In the genomic region with DNA sequence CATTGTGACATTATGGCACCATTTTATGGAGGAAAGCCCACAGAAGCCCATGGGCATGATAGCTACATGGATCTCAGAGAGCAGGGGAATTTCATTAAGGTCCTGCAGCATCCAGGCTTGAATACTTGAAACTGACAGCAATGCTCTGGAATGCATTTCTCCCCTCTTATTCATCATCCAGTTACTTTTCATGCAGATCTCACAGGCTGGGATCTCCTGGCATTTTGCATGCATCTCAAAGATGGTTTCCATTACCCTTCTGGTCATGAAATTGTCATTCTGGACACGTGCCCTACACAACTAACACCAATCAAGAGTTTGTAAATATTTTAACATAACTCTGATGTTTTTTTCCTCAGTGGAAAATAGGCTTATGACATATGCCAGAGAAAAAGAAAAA, we compare ENCODE assay signal across 14 cellular contexts. TPM values are rescaled to one million over a fixed set of nuclear protein-coding genes. Genes with fewer than 3 reads are reported as not detected.
DNase-seq lines count a peak whose midpoint lies in the region; ATAC-seq and TF ChIP-seq lines count a peak whose summit lies in the region.
"Had no signal": no experiment of that assay in that cellular context is flagged by ENCODE, and none has a peak within 500 bp of the region (broad histone marks: within the 10 kb centered on the region; RNA-seq: fewer than 3 reads in every experiment).

No MANE protein-coding gene starts in this region.

- H4K20me1 ChIP-seq in fibroblast of lung (ENCODE audit: control insufficient read depth, extremely low read depth, insufficient read depth, low read length): no peaks in the 10 kb centered on the region

- intact Hi-C loops in posterior vena cava (cut with DNase I): no loop called here

- H3K36me3 ChIP-seq in NT2/D1 (ENCODE audit: insufficient read depth, insufficient read length, low read length): no peaks in the 10 kb centered on the region
- no peaks in the 10 kb centered on the region for H3K36me3 ChIP-seq in fibroblast of lung (ENCODE audit: control insufficient read depth, insufficient read depth, low read length)

- no peak for TF ChIP-seq CTCF in fibroblast of lung (conservative IDR thresholded peaks at IDR 0.05 in 1 of 2, IDR thresholded peaks at IDR 0.05 in 1 of 2; ENCODE audit: low read depth in 1 of 2, low read length in 2 of 2)

- H3K27ac ChIP-seq in fibroblast of lung (ENCODE audit: insufficient read depth, low read length): peak overlapping the region; percentile 11
- H3K27ac ChIP-seq: dorsolateral prefrontal cortex had no signal

- H3K27me3 ChIP-seq in NT2/D1 (ENCODE audit: insufficient read depth, insufficient read length) (no peaks in the 10 kb centered on the region), fibroblast of lung (ENCODE audit: control insufficient read depth, insufficient read depth, low read length) (no peaks in the 10 kb centered on the region)

- peak overlapping the region; percentile 11 for H3K4me2 ChIP-seq in fibroblast of lung (ENCODE audit: extremely low read depth, insufficient read depth, low read length)

- no peak overlapping the region for H3K9ac ChIP-seq in NT2/D1 (ENCODE audit: insufficient read length, low read depth)
- H3K9ac ChIP-seq in fibroblast of lung (ENCODE audit: insufficient read depth, low read length): no peak overlapping the region

- ATAC-seq in GM21528 (IDR thresholded peaks at IDR 0.05; ENCODE audit: low FRiP score, unreplicated experiment): no peak
- ATAC-seq: GM12878 had no signal

- no peaks in the 10 kb centered on the region for H3K9me3 ChIP-seq in NT2/D1 (ENCODE audit: insufficient read depth, low read length)
- H3K9me3 ChIP-seq in fibroblast of lung (ENCODE audit: control insufficient read depth, insufficient read depth, low read depth, low read length): no peaks in the 10 kb centered on the region

- H3K4me3 ChIP-seq in NT2/D1 (ENCODE audit: insufficient read length, low read depth) (no peak overlapping the region), fibroblast of lung (replicated peaks in 1 of 4; ENCODE audit: control extremely low read depth in 1 of 4, insufficient read depth in 1 of 4, low read depth in 3 of 4, low read length in 4 of 4) (no peak overlapping the region)
- H3K4me3 ChIP-seq: dorsolateral prefrontal cortex, GM12878 had no signal

- H3K4me1 ChIP-seq in NT2/D1 (ENCODE audit: insufficient read depth, insufficient read length) (no peaks in the 10 kb centered on the region), fibroblast of lung (ENCODE audit: control insufficient read depth, extremely low read depth, insufficient read depth, low read length) (peaks cover 19% of the 10 kb centered on the region)

- no peak overlapping the region for H2AFZ ChIP-seq in fibroblast of lung (ENCODE audit: low read length)

- H3K79me2 ChIP-seq in fibroblast of lung (ENCODE audit: control insufficient read depth, insufficient read depth, low read length): peaks cover 64% of the 10 kb centered on the region

- DNase-seq in EL (peak; percentile 95), NT2/D1 (ENCODE audit: low read depth, low spot score) (peak; percentile 22), fibroblast of lung (ENCODE audit: low read depth in 2 of 2) (peak; percentile 43 to 95), myocyte (ENCODE audit: low read depth) (peak; percentile 53), NCI-H748 (lab: John Stamatoyannopoulos, UW; ENCODE audit: unreplicated experiment) (no peak), cerebellum (ENCODE audit: low spot score) (no peak), posterior vena cava (ENCODE audit: low spot score) (no peak)
- DNase-seq: activated CD4-positive, alpha-beta memory T cell treated with anti-CD3 and anti-CD28 coated beads, Interleukin-2, amount 10 ng/mL, durations not matched to agents 7 days and 5 days; DMS79 treated with DMSO at 0.1 percent for 48 hours; dorsolateral prefrontal cortex; NCI-H2171 treated with DMSO at 0.1 percent for 48 hours had no signal

RNA-seq across cellular contexts. Expression of gene VGLL3, which starts 32.4 kb away (rescaled TPM):
- 41.1 and 53.7 TPM in 2 replicates for total RNA-seq in fibroblast of lung
- 41.8 and 222 TPM in 2 replicates for polyA plus RNA-seq in fibroblast of lung
- polyA plus RNA-seq in fibroblast of lung (2012): 20.8 and 139 TPM in 2 replicates
- polyA minus RNA-seq in fibroblast of lung (ENCODE audit: low replicate concordance): 434 and 1,829 TPM in 2 replicates
- total RNA-seq in myocyte: 63.1 and 69.8 TPM in 2 replicates
- 44.8 TPM for polyA plus RNA-seq in myocyte (2012)
- 2.5 TPM for total RNA-seq in cerebellum
- 100 to 1,000 TPM in 1 of 2 donors, 10 to 100 TPM in 1; 87.2 to 151 TPM for total RNA-seq in posterior vena cava
- total RNA-seq: activated CD4-positive, alpha-beta memory T cell treated with anti-CD3 and anti-CD28 coated beads, Interleukin-2, amount 10 ng/mL, durations not matched to agents 7 days and 5 days; activated T-helper 1 cell treated with anti-CD3 and anti-CD28 coated beads, Interleukin-12 subunit alpha, Interleukin-12 subunit beta, Interleukin-2, Interleukin-4 antibody, amounts not matched to agents 30 ng/mL and 10 ng/mL and 1 ng/mL, durations not matched to agents 14 hours and 24 hours and 36 hours had no signal
- polyA plus RNA-seq: GM12878 had no signal

Comparison
In these comparisons a context has a peak if more than half of its experiments do, and no peak if none do; other contexts are left out.
1. DNase-seq: peak in EL (single experiment), NT2/D1 (single experiment), fibroblast of lung (2 of 2) and myocyte (single experiment); none in NCI-H748 (single experiment), cerebellum (single experiment) and posterior vena cava (single experiment).
2. RNA of gene VGLL3, which starts 32.4 kb away (total RNA-seq): 87.2 to 151 TPM in posterior vena cava, 63.1 to 69.8 TPM in myocyte and 41.1 to 53.7 TPM in fibroblast of lung; 2.5 TPM in cerebellum (single experiment); every median in the first group is over 10 times any median in the second.